19 cellular contexts compared by ENCODE assay signal in the genomic region with DNA sequence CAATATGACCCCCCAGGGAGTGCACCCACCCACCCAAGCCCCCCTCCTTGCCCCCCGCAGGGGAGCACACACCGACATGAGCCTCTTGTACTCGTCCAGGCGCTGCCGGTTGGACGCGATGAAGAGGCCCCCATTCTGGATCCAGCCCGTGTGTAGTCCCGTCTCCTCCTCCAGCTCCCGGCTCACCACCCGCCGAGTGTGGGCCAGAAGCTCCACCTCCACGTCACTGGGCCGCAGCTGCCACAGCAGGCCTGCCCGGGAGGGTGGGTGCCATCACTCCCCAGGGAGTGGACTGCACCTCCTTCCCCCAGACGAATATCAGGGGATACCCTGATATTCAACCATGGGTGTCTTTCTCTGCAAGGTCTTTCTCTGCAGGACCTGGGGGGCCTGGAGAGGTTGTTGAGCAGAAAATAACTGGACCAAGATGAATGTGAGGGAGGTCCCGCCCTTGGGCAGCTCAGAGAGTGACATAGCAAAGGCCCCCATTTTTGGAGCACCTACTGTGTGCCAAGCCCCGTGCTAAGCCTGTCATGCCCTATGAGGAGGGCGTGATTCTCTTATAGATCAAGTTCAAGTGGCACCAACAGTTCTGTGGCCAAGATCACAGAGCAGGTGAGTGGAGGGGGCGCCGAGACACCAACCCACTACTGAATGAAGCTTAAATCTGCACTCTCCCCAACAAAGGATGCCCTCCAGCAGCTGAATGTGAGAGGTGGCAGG. TPM values are rescaled to one million over a fixed set of nuclear protein-coding genes. Genes with fewer than 3 reads are reported as not detected.
A peak's percentile ranks its signal among the peaks of the same experiment; 100 is the strongest.
DNase-seq lines count a peak whose midpoint lies in the region; ATAC-seq, FAIRE-seq and TF ChIP-seq lines count a peak whose summit lies in the region.
"Had no signal": no experiment of that assay in that cellular context is flagged by ENCODE, and none has a peak within 500 bp of the region (broad histone marks: within the 10 kb centered on the region; RNA-seq: fewer than 3 reads in every experiment).

No MANE protein-coding gene starts in this region.

- TF ChIP-seq POLR2A in testis (IDR thresholded peaks at IDR 0.05), result no peak

- ATAC-seq in GM21526 (IDR thresholded peaks at IDR 0.05; ENCODE audit: low FRiP score, unreplicated experiment), result no peak

- H3K4me3 ChIP-seq in kidney (ENCODE audit: low read length in 2 of 2), result no peak overlapping the region
- H3K4me3 ChIP-seq in testis, result no peak overlapping the region
- H3K4me3 ChIP-seq: A549, left ventricle myocardium inferior, prostate gland, SJSA1, upper lobe of left lung had no signal

- H3K9me3 ChIP-seq in kidney (ENCODE audit: control insufficient read depth in 1 of 2, low read length in 2 of 2) (no peaks in the 10 kb centered on the region), testis (no peaks in the 10 kb centered on the region)
- H3K9me3 ChIP-seq: A549, left ventricle myocardium inferior, neutrophil, prostate gland, SJSA1, upper lobe of left lung had no signal

- no peak for FAIRE-seq in kidney (lab: Jason Lieb, UNC)
- FAIRE-seq: A549, RCC 7860 had no signal

- H3K36me3 ChIP-seq in kidney (ENCODE audit: control insufficient read depth in 1 of 2, insufficient read depth in 2 of 2, low read length in 2 of 2), result no peaks in the 10 kb centered on the region
- no peaks in the 10 kb centered on the region for H3K36me3 ChIP-seq in testis (ENCODE audit: low read depth, missing control alignments)
- H3K36me3 ChIP-seq: left ventricle myocardium inferior, neutrophil, prostate gland, SJSA1, upper lobe of left lung had no signal

- TF ChIP-seq CTCF in kidney (IDR thresholded peaks at IDR 0.05; ENCODE audit: borderline replicate concordance, extremely low read depth, insufficient read depth) (no peak), testis (IDR thresholded peaks at IDR 0.05) (no peak)

- intact Hi-C loops in kidney (cut with DNase I) (no loop called here), testis (cut with DNase I; ENCODE audit: low total_unique reads) (loop anchor here (10.0 kb wide), 1 partner anchor 198 kb away; a partner anchor contains a TSS)

- peaks cover 0 to 5% of the 10 kb centered on the region in 2 donors for H3K4me1 ChIP-seq in kidney (ENCODE audit: control insufficient read depth in 1 of 2, insufficient read depth in 1 of 2, low read depth in 1 of 2, low read length in 2 of 2)
- no peaks in the 10 kb centered on the region for H3K4me1 ChIP-seq in testis
- H3K4me1 ChIP-seq: A549, prostate gland, SJSA1 had no signal

- 63 to 78% methylated on average over 19 to 21 of the region's 21 CpGs for WGBS in testis, 2 donors

- H3K27ac ChIP-seq in kidney (ENCODE audit: low read depth in 2 of 2, low read length in 2 of 2) (no peak overlapping the region), testis (no peak overlapping the region)
- H3K27ac ChIP-seq: A549, left ventricle myocardium inferior, neutrophil, prostate gland, SJSA1, upper lobe of left lung had no signal

- no peaks in the 10 kb centered on the region for H3K27me3 ChIP-seq in testis
- H3K27me3 ChIP-seq: upper lobe of left lung had no signal

- peak; percentile 36 for DNase-seq in activated effector memory CD4-positive, alpha-beta T cell treated with anti-CD3 and anti-CD28 coated beads, Interleukin-2, amount 50 U/mL, for 16 hours
- no peak for DNase-seq in activated effector memory CD4-positive, alpha-beta T cell treated with Interleukin-2 at 50 U/mL for 16 hours
- DNase-seq in NCI-H69 (lab: John Stamatoyannopoulos, UW) (peak; percentile 65), kidney (peak; percentile 45), testis (peak; percentile 9), nucleus accumbens (lab: John Stamatoyannopoulos, UW) (no peak), globus pallidus (ENCODE audit: low spot score) (no peak)
- DNase-seq: activated CD4-positive, alpha-beta T cell treated with anti-CD3 and anti-CD28 coated beads, Interleukin-2, amount 10 ng/mL, durations not matched to agents 7 days and 5 days; CD4-positive, alpha-beta T cell; GOT3; left ventricle myocardium inferior; stimulated activated CD4-positive, alpha-beta T cell treated with anti-CD3 and anti-CD28 coated beads, Interleukin-4, amount 100 ng/mL, for 4 hours had no signal

- H3K9ac ChIP-seq in kidney (ENCODE audit: low read length in 2 of 2), result no peak overlapping the region

RNA-seq across cellular contexts. Expression of a gene that starts 5.6 kb away (rescaled TPM):
- total RNA-seq in kidney, result 4.6 TPM
- polyA plus RNA-seq in kidney (ENCODE audit: insufficient read depth, low read depth, low replicate concordance), result 12.0 TPM
- total RNA-seq in testis, result 1 to 10 TPM; 5.1 to 7.2 TPM
- 2.6 TPM for polyA plus RNA-seq in testis (ENCODE audit: insufficient read depth, low read depth, low replicate concordance)

Comparison
In these comparisons a context has a peak if more than half of its experiments do, and no peak if none do; other contexts are left out.
1. DNase-seq: peak in activated effector memory CD4-positive, alpha-beta T cell treated with anti-CD3 and anti-CD28 coated beads, Interleukin-2, amount 50 U/mL, for 16 hours (single experiment), NCI-H69 (single experiment), kidney (single experiment) and testis (single experiment); none in activated effector memory CD4-positive, alpha-beta T cell treated with Interleukin-2 at 50 U/mL for 16 hours (single experiment), nucleus accumbens (0 of 56) and globus pallidus (single experiment).